In genomic region chr7:55242613-55243012, GRCh38 we compare ENCODE assay signal across 19 cellular contexts.
"Had no signal": no experiment of that assay in that cellular context is flagged by ENCODE, and none has a peak within 500 bp of the region (broad histone marks: within the 10 kb centered on the region; RNA-seq: fewer than 3 reads in every experiment).

No MANE protein-coding gene starts in this region.

- H3K27ac ChIP-seq: ascending aorta, breast epithelium, dorsolateral prefrontal cortex, skin epidermis, tibial artery, uterus had no signal

- H3K9me3 ChIP-seq: ascending aorta, breast epithelium, tibial artery, uterus had no signal

- H3K4me3 Mint-ChIP-seq: endodermal cell; immature natural killer cell; natural killer cell treated with Interleukin-12 subunit alpha and Interleukin-12 subunit beta and Interleukin-15 and Interleukin-18, amount 100 ng/mL, for 72 hours; stimulated activated naive B cell treated with anti-CD40 and anti-IgM and Interleukin-4, amounts not matched to agents 10 μg/mL and 1 μg/mL and 100 μg/mL, for 72 hours; T-helper 2 cell treated with Interferon-gamma antibody and Interleukin-4, amounts not matched to agents 5 μg/mL and 100 μg/mL, for 36 hours had no signal

- H3K4me3 ChIP-seq: ascending aorta, breast epithelium, dorsolateral prefrontal cortex, skin epidermis, tibial artery, uterus had no signal

- H3K36me3 ChIP-seq: ascending aorta, breast epithelium, tibial artery, uterus had no signal

- H3K4me1 Mint-ChIP-seq: endodermal cell; stimulated activated naive B cell treated with anti-CD40 and anti-IgM and Interleukin-4, amounts not matched to agents 10 μg/mL and 1 μg/mL and 100 μg/mL, for 72 hours had no signal

- H3K27ac Mint-ChIP-seq: endodermal cell; immature natural killer cell; natural killer cell treated with Interleukin-12 subunit alpha and Interleukin-12 subunit beta and Interleukin-15 and Interleukin-18, amount 100 ng/mL, for 72 hours; stimulated activated naive B cell treated with anti-CD40 and anti-IgM and Interleukin-4, amounts not matched to agents 10 μg/mL and 1 μg/mL and 100 μg/mL, for 72 hours; T-helper 2 cell treated with Interferon-gamma antibody and Interleukin-4, amounts not matched to agents 5 μg/mL and 100 μg/mL, for 36 hours had no signal

- ATAC-seq: activated CD4-positive, CD25-positive, alpha-beta regulatory T cell treated with anti-CD3 and anti-CD28 coated beads, Interleukin-2, amount 50 U/mL, for 24 hours; natural killer cell treated with Interleukin-12 subunit alpha and Interleukin-12 subunit beta and Interleukin-15 and Interleukin-18, amount 100 ng/mL, for 72 hours; stimulated activated naive B cell treated with anti-CD40 and anti-IgM and Interleukin-4, amounts not matched to agents 10 μg/mL and 1 μg/mL and 100 μg/mL, for 72 hours had no signal

- H3K36me3 Mint-ChIP-seq: immature natural killer cell; natural killer cell treated with Interleukin-12 subunit alpha and Interleukin-12 subunit beta and Interleukin-15 and Interleukin-18, amount 100 ng/mL, for 72 hours; stimulated activated naive B cell treated with anti-CD40 and anti-IgM and Interleukin-4, amounts not matched to agents 10 μg/mL and 1 μg/mL and 100 μg/mL, for 72 hours had no signal

- H3K9me3 Mint-ChIP-seq: endodermal cell; immature natural killer cell; natural killer cell treated with Interleukin-12 subunit alpha and Interleukin-12 subunit beta and Interleukin-15 and Interleukin-18, amount 100 ng/mL, for 72 hours; stimulated activated naive B cell treated with anti-CD40 and anti-IgM and Interleukin-4, amounts not matched to agents 10 μg/mL and 1 μg/mL and 100 μg/mL, for 72 hours; T-helper 2 cell treated with Interferon-gamma antibody and Interleukin-4, amounts not matched to agents 5 μg/mL and 100 μg/mL, for 36 hours had no signal

- H3K4me1 ChIP-seq: ascending aorta, breast epithelium, uterus had no signal

- DNase-seq: activated CD4-positive, alpha-beta T cell treated with anti-CD3 and anti-CD28 coated beads, Interleukin-2, amount 50 U/mL, for 1 hour; activated naive CD4-positive, alpha-beta T cell treated with Interleukin-2 at 50 U/mL for 16 hours; dorsolateral prefrontal cortex; endodermal cell; erythroblast; immature natural killer cell; posterior cingulate gyrus; retina; stimulated activated CD4-positive, alpha-beta T cell treated with anti-CD3 and anti-CD28 coated beads, Interleukin-15, amount 100 ng/mL, for 24 hours; stimulated activated CD4-positive, alpha-beta T cell treated with anti-CD3 and anti-CD28 coated beads, Interleukin-4, amount 100 ng/mL, for 1 hour; stimulated activated naive B cell treated with anti-CD40 and anti-IgM and Interleukin-4, amounts not matched to agents 10 μg/mL and 1 μg/mL and 100 μg/mL, for 72 hours; tibial artery; uterus had no signal

- H3K27me3 ChIP-seq: ascending aorta, breast epithelium, tibial artery, uterus had no signal
